25 cellular contexts compared by ENCODE assay signal in genomic region chr3:156017636-156018035, GRCh38.
"Had no signal": no experiment of that assay in that cellular context is flagged by ENCODE, and none has a peak within 500 bp of the region (broad histone marks: within the 10 kb centered on the region; RNA-seq: fewer than 3 reads in every experiment).

No MANE protein-coding gene starts in this region.

- H3K4me1 ChIP-seq: breast epithelium, gastroesophageal sphincter, spleen, suprapubic skin, tibial artery had no signal

- H3K9me3 ChIP-seq: breast epithelium, gastroesophageal sphincter, spleen, suprapubic skin, tibial artery had no signal

- H3K27me3 ChIP-seq: breast epithelium, gastroesophageal sphincter, spleen, suprapubic skin, tibial artery had no signal

- H3K27ac Mint-ChIP-seq: activated B cell treated with CpG ODN at 0.5 μM for 24 hours; activated CD8-positive, alpha-beta memory T cell treated with anti-CD3 and anti-CD28 coated beads, Interleukin-2, amount 10 ng/mL, durations not matched to agents 7 days and 5 days; activated CD8-positive, alpha-beta T cell treated with anti-CD3 and anti-CD28 coated beads, Interleukin-2, amount 10 ng/mL, durations not matched to agents 7 days and 5 days; activated naive CD4-positive, alpha-beta T cell treated with anti-CD3 and anti-CD28 coated beads, Interleukin-2, amount 50 U/mL, for 24 hours; activated naive CD8-positive, alpha-beta T cell treated with anti-CD3 and anti-CD28 coated beads, Interleukin-2, amount 50 U/mL, for 24 hours; activated T-helper 2 cell treated with anti-CD3 and anti-CD28 coated beads, Interferon-gamma antibody, Interleukin-2, Interleukin-4, amounts not matched to agents 10 μg/mL and 5 μg/mL and 100 μg/mL, durations not matched to agents 14 hours and 24 hours and 36 hours; dendritic cell treated with granulocyte-macrophage colony-stimulating factor and Interleukin-4, amounts not matched to agents 40 ng/mL and 50 ng/mL, for 4 days; mesothelial cell of epicardium; T-helper 2 cell treated with Interferon-gamma antibody and Interleukin-4, amounts not matched to agents 5 μg/mL and 100 μg/mL, for 36 hours had no signal

- DNase-seq: activated B cell treated with CpG ODN at 0.5 μM for 24 hours; activated CD8-positive, alpha-beta memory T cell treated with anti-CD3 and anti-CD28 coated beads, Interleukin-2, amount 10 ng/mL, durations not matched to agents 7 days and 5 days; activated CD8-positive, alpha-beta T cell treated with anti-CD3 and anti-CD28 coated beads, Interleukin-2, amount 10 ng/mL, durations not matched to agents 7 days and 5 days; activated naive CD8-positive, alpha-beta T cell treated with anti-CD3 and anti-CD28 coated beads, Interleukin-2, amount 50 U/mL, for 24 hours; activated T-cell treated with anti-CD3 and anti-CD28 coated beads, Interleukin-2, amount 50 U/mL, for 48 hours; central memory CD4-positive, alpha-beta T cell; effector CD8-positive, alpha-beta T cell; erythroblast; head of caudate nucleus; hippocampal formation; left cardiac atrium; naive thymus-derived CD4-positive, alpha-beta T cell; posterior cingulate gyrus; right cardiac atrium; spleen; stimulated activated naive CD4-positive, alpha-beta T cell; tibial artery had no signal

- H3K4me1 Mint-ChIP-seq: activated B cell treated with CpG ODN at 0.5 μM for 24 hours; activated CD8-positive, alpha-beta memory T cell treated with anti-CD3 and anti-CD28 coated beads, Interleukin-2, amount 10 ng/mL, durations not matched to agents 7 days and 5 days; activated naive CD4-positive, alpha-beta T cell treated with anti-CD3 and anti-CD28 coated beads, Interleukin-2, amount 50 U/mL, for 24 hours; activated naive CD8-positive, alpha-beta T cell treated with anti-CD3 and anti-CD28 coated beads, Interleukin-2, amount 50 U/mL, for 24 hours; mesothelial cell of epicardium; naive thymus-derived CD4-positive, alpha-beta T cell had no signal

- H3K9me3 Mint-ChIP-seq: activated B cell treated with CpG ODN at 0.5 μM for 24 hours; activated naive CD4-positive, alpha-beta T cell treated with anti-CD3 and anti-CD28 coated beads, Interleukin-2, amount 50 U/mL, for 24 hours; activated naive CD8-positive, alpha-beta T cell treated with anti-CD3 and anti-CD28 coated beads, Interleukin-2, amount 50 U/mL, for 24 hours; activated T-helper 2 cell treated with anti-CD3 and anti-CD28 coated beads, Interferon-gamma antibody, Interleukin-2, Interleukin-4, amounts not matched to agents 10 μg/mL and 5 μg/mL and 100 μg/mL, durations not matched to agents 14 hours and 24 hours and 36 hours; dendritic cell treated with granulocyte-macrophage colony-stimulating factor and Interleukin-4, amounts not matched to agents 40 ng/mL and 50 ng/mL, for 4 days; mesothelial cell of epicardium; naive thymus-derived CD4-positive, alpha-beta T cell; T-helper 2 cell treated with Interferon-gamma antibody and Interleukin-4, amounts not matched to agents 5 μg/mL and 100 μg/mL, for 36 hours had no signal

- H3K36me3 ChIP-seq: breast epithelium, gastroesophageal sphincter, spleen, suprapubic skin, tibial artery had no signal

- ATAC-seq: activated CD8-positive, alpha-beta memory T cell treated with anti-CD3 and anti-CD28 coated beads, Interleukin-2, amount 10 ng/mL, durations not matched to agents 7 days and 5 days; activated CD8-positive, alpha-beta T cell treated with anti-CD3 and anti-CD28 coated beads, Interleukin-2, amount 10 ng/mL, durations not matched to agents 7 days and 5 days; activated naive CD8-positive, alpha-beta T cell treated with anti-CD3 and anti-CD28 coated beads, Interleukin-2, amount 50 U/mL, for 24 hours; gastroesophageal sphincter; left cardiac atrium; naive thymus-derived CD4-positive, alpha-beta T cell; right cardiac atrium had no signal

- H3K4me3 ChIP-seq: breast epithelium, gastroesophageal sphincter, spleen, suprapubic skin, tibial artery had no signal

- H3K27me3 Mint-ChIP-seq: activated naive CD4-positive, alpha-beta T cell treated with anti-CD3 and anti-CD28 coated beads, Interleukin-2, amount 50 U/mL, for 24 hours had no signal

- H3K4me3 Mint-ChIP-seq: activated B cell treated with CpG ODN at 0.5 μM for 24 hours; activated CD8-positive, alpha-beta memory T cell treated with anti-CD3 and anti-CD28 coated beads, Interleukin-2, amount 10 ng/mL, durations not matched to agents 7 days and 5 days; activated CD8-positive, alpha-beta T cell treated with anti-CD3 and anti-CD28 coated beads, Interleukin-2, amount 10 ng/mL, durations not matched to agents 7 days and 5 days; activated naive CD4-positive, alpha-beta T cell treated with anti-CD3 and anti-CD28 coated beads, Interleukin-2, amount 50 U/mL, for 24 hours; activated naive CD8-positive, alpha-beta T cell treated with anti-CD3 and anti-CD28 coated beads, Interleukin-2, amount 50 U/mL, for 24 hours; dendritic cell treated with granulocyte-macrophage colony-stimulating factor and Interleukin-4, amounts not matched to agents 40 ng/mL and 50 ng/mL, for 4 days; mesothelial cell of epicardium; naive thymus-derived CD4-positive, alpha-beta T cell; T-helper 2 cell treated with Interferon-gamma antibody and Interleukin-4, amounts not matched to agents 5 μg/mL and 100 μg/mL, for 36 hours had no signal

- H3K27ac ChIP-seq: breast epithelium, gastroesophageal sphincter, spleen, suprapubic skin, tibial artery had no signal

- H3K36me3 Mint-ChIP-seq: activated CD8-positive, alpha-beta memory T cell treated with anti-CD3 and anti-CD28 coated beads, Interleukin-2, amount 10 ng/mL, durations not matched to agents 7 days and 5 days; activated naive CD4-positive, alpha-beta T cell treated with anti-CD3 and anti-CD28 coated beads, Interleukin-2, amount 50 U/mL, for 24 hours; mesothelial cell of epicardium; naive thymus-derived CD4-positive, alpha-beta T cell had no signal
